In genomic region chr17:66032082-66032712, GRCh38 we compare ENCODE assay signal across 17 cellular contexts.
DNase-seq lines count a peak whose midpoint lies in the region; ATAC-seq lines count a peak whose summit lies in the region.
"Had no signal": no experiment of that assay in that cellular context is flagged by ENCODE, and none has a peak within 500 bp of the region (broad histone marks: within the 10 kb centered on the region; RNA-seq: fewer than 3 reads in every experiment).

No MANE protein-coding gene starts in this region.

- no peak overlapping the region for H2BK5ac ChIP-seq in trophoblast cell (ENCODE audit: low read depth, low read length, poor library complexity)

- H3K4me1 Mint-ChIP-seq in activated CD8-positive, alpha-beta memory T cell treated with anti-CD3 and anti-CD28 coated beads, Interleukin-2, amount 10 ng/mL, durations not matched to agents 7 days and 5 days, result peaks cover 15% of the 10 kb centered on the region
- H3K4me1 Mint-ChIP-seq in stimulated activated effector memory CD8-positive, alpha-beta T cell treated with anti-CD3 and anti-CD28 coated beads, Interleukin-12 subunit alpha, Interleukin-12 subunit beta, amount 100 ng/mL, for 72 hours, result peaks cover 7% of the 10 kb centered on the region

- no peak overlapping the region for H3K4me2 ChIP-seq in trophoblast cell (ENCODE audit: low read length)

- H3K9me3 ChIP-seq in trophoblast cell (ENCODE audit: insufficient read depth, low read depth, low read length), result no peaks in the 10 kb centered on the region
- H3K9me3 ChIP-seq: ascending aorta, gastrocnemius medialis, prostate gland had no signal

- peaks cover 4% of the 10 kb centered on the region for H3K36me3 Mint-ChIP-seq in activated CD8-positive, alpha-beta memory T cell treated with anti-CD3 and anti-CD28 coated beads, Interleukin-2, amount 10 ng/mL, durations not matched to agents 7 days and 5 days
- H3K36me3 Mint-ChIP-seq in stimulated activated effector memory CD8-positive, alpha-beta T cell treated with anti-CD3 and anti-CD28 coated beads, Interleukin-12 subunit alpha, Interleukin-12 subunit beta, amount 100 ng/mL, for 72 hours, result no peaks in the 10 kb centered on the region

- no peaks in the 10 kb centered on the region for H3K79me1 ChIP-seq in trophoblast cell (ENCODE audit: low read length)

- peaks cover 6% of the 10 kb centered on the region for H3K27me3 Mint-ChIP-seq in activated CD8-positive, alpha-beta memory T cell treated with anti-CD3 and anti-CD28 coated beads, Interleukin-2, amount 10 ng/mL, durations not matched to agents 7 days and 5 days

- no peak overlapping the region for H3K4me3 Mint-ChIP-seq in activated CD8-positive, alpha-beta memory T cell treated with anti-CD3 and anti-CD28 coated beads, Interleukin-2, amount 10 ng/mL, durations not matched to agents 7 days and 5 days
- no peak overlapping the region for H3K4me3 Mint-ChIP-seq in stimulated activated effector memory CD8-positive, alpha-beta T cell treated with anti-CD3 and anti-CD28 coated beads, Interleukin-12 subunit alpha, Interleukin-12 subunit beta, amount 100 ng/mL, for 72 hours

- ATAC-seq in activated CD8-positive, alpha-beta memory T cell treated with anti-CD3 and anti-CD28 coated beads, Interleukin-2, amount 10 ng/mL, durations not matched to agents 7 days and 5 days, result peak; percentile 68
- ATAC-seq in GM21390 (IDR thresholded peaks at IDR 0.05; ENCODE audit: unreplicated experiment), result peak; percentile 57
- ATAC-seq in HG02981 (IDR thresholded peaks at IDR 0.05; ENCODE audit: unreplicated experiment), result peak; percentile 59
- ATAC-seq in stimulated activated effector memory CD8-positive, alpha-beta T cell treated with anti-CD3 and anti-CD28 coated beads, Interleukin-12 subunit alpha, Interleukin-12 subunit beta, amount 100 ng/mL, for 72 hours, result peak; percentile 99
- ATAC-seq in HG02970 (IDR thresholded peaks at IDR 0.05; ENCODE audit: low FRiP score, unreplicated experiment), result no peak
- ATAC-seq: gastrocnemius medialis had no signal

- H3K9me3 Mint-ChIP-seq in activated CD8-positive, alpha-beta memory T cell treated with anti-CD3 and anti-CD28 coated beads, Interleukin-2, amount 10 ng/mL, durations not matched to agents 7 days and 5 days (ENCODE audit: low read depth), result no peaks in the 10 kb centered on the region
- no peaks in the 10 kb centered on the region for H3K9me3 Mint-ChIP-seq in stimulated activated effector memory CD8-positive, alpha-beta T cell treated with anti-CD3 and anti-CD28 coated beads, Interleukin-12 subunit alpha, Interleukin-12 subunit beta, amount 100 ng/mL, for 72 hours

- WGBS in trophoblast cell (ENCODE audit: extremely low coverage, insufficient coverage, insufficient read length), result no CpG with 5 or more reads among the region's 2 CpGs

- H3K14ac ChIP-seq in trophoblast cell (ENCODE audit: low read length), result no peak overlapping the region

- H2AK5ac ChIP-seq in trophoblast cell (ENCODE audit: low read length), result no peak overlapping the region

- H4K8ac ChIP-seq in trophoblast cell (ENCODE audit: low read depth, low read length), result no peak overlapping the region

- H4K91ac ChIP-seq in trophoblast cell (ENCODE audit: low read depth, low read length), result no peak overlapping the region

- no peak for DNase-seq in activated CD8-positive, alpha-beta memory T cell treated with anti-CD3 and anti-CD28 coated beads, Interleukin-2, amount 10 ng/mL, durations not matched to agents 7 days and 5 days
- DNase-seq in activated CD8-positive, alpha-beta memory T cell treated with anti-CD3 and anti-CD28 coated beads for 24 hours, result no peak
- no peak for DNase-seq in stimulated activated effector memory CD8-positive, alpha-beta T cell treated with anti-CD3 and anti-CD28 coated beads, Interleukin-12 subunit alpha, Interleukin-12 subunit beta, amount 100 ng/mL, for 72 hours (ENCODE audit: low spot score in 2 of 2)
- DNase-seq in NCI-H1105 treated with DMSO at 0.1 percent for 48 hours (lab: John Stamatoyannopoulos, UW) (no peak), trophoblast cell (no peak)
- DNase-seq: activated CD4-positive, alpha-beta T cell treated with anti-CD3 and anti-CD28 coated beads, Interleukin-2, amount 50 U/mL, for 1 hour; gastrocnemius medialis; NCI-H1417 treated with DMSO at 0.1 percent for 48 hours; NCI-H446; SHP77 treated with DMSO at 0.1 percent for 48 hours; T1000 had no signal

- no peaks in the 10 kb centered on the region for H3K27me3 ChIP-seq in trophoblast cell (ENCODE audit: insufficient read depth, low read length)
- H3K27me3 ChIP-seq: ascending aorta, gastrocnemius medialis had no signal

- H3K4ac ChIP-seq in trophoblast cell (ENCODE audit: low read depth, low read length), result no peak overlapping the region

- no peak overlapping the region for H2AFZ ChIP-seq in trophoblast cell (ENCODE audit: insufficient read depth, low read length, poor library complexity)

- H2BK120ac ChIP-seq in trophoblast cell (ENCODE audit: insufficient read depth, low read length, poor library complexity), result no peak overlapping the region

- H3K23ac ChIP-seq in trophoblast cell (ENCODE audit: low read length), result no peak overlapping the region

- H3K9ac ChIP-seq in trophoblast cell (ENCODE audit: low read length), result no peak overlapping the region

- CTCF ChIA-PET in activated CD8-positive, alpha-beta memory T cell treated with anti-CD3 and anti-CD28 coated beads, Interleukin-2, amount 10 ng/mL, durations not matched to agents 7 days and 5 days (lab: Charles Lee), result no interaction called here

- H3K27ac Mint-ChIP-seq in activated CD8-positive, alpha-beta memory T cell treated with anti-CD3 and anti-CD28 coated beads, Interleukin-2, amount 10 ng/mL, durations not matched to agents 7 days and 5 days, result no peak overlapping the region
- H3K27ac Mint-ChIP-seq in stimulated activated effector memory CD8-positive, alpha-beta T cell treated with anti-CD3 and anti-CD28 coated beads, Interleukin-12 subunit alpha, Interleukin-12 subunit beta, amount 100 ng/mL, for 72 hours, result no peak overlapping the region
- H3K27ac Mint-ChIP-seq: activated T-helper 2 cell treated with anti-CD3 and anti-CD28 coated beads, Interferon-gamma antibody, Interleukin-2, Interleukin-4, amounts not matched to agents 10 μg/mL and 5 μg/mL and 100 μg/mL, durations not matched to agents 14 hours and 24 hours and 36 hours had no signal

- no peak overlapping the region for H4K12ac ChIP-seq in trophoblast cell (ENCODE audit: low read depth, low read length)

- H3K36me3 ChIP-seq in trophoblast cell (ENCODE audit: control insufficient read depth in 1 of 2, insufficient read depth in 2 of 2, low read length in 2 of 2), result no peaks in the 10 kb centered on the region
- H3K36me3 ChIP-seq: prostate gland had no signal

- no peak overlapping the region for H2BK12ac ChIP-seq in trophoblast cell (ENCODE audit: low read length)

- H3K18ac ChIP-seq in trophoblast cell (ENCODE audit: low read length), result no peak overlapping the region

- H3K4me1 ChIP-seq in trophoblast cell (ENCODE audit: control insufficient read depth in 1 of 2, insufficient read depth in 2 of 2, low read length in 2 of 2), result no peaks in the 10 kb centered on the region
- H3K4me1 ChIP-seq: ascending aorta, gastrocnemius medialis, prostate gland had no signal

- H3K79me2 ChIP-seq in trophoblast cell (ENCODE audit: control insufficient read depth, insufficient read depth, low read length, poor library complexity), result no peaks in the 10 kb centered on the region

- no peak overlapping the region for H3K27ac ChIP-seq in trophoblast cell (ENCODE audit: low read depth, low read length)
- H3K27ac ChIP-seq: ascending aorta, gastrocnemius medialis, prostate gland had no signal

- no peak overlapping the region for H3K4me3 ChIP-seq in trophoblast cell (ENCODE audit: low read depth, low read length)
- H3K4me3 ChIP-seq: ascending aorta, gastrocnemius medialis, prostate gland had no signal
